Comparison of ENCODE assay signal across 23 cellular contexts in the genomic region with DNA sequence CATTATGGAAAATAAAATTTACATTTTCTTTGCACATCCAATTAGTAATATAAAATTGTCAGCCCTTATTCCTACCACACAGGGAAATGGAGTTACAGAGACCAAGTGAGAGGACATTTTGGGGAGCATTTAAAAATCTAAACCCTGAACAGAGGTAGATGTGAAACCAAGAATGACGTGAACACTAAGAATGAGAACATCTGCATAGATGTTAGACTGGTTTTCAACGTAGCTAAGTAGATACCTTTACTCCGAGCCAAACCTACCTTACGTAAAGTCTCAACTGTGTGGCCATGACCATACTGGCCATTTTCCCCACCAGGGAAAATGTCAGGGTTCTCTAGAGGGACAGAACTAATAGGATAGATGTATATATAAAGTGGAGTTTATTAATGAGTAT. TPM values are rescaled to one million over a fixed set of nuclear protein-coding genes. Genes with fewer than 3 reads are reported as not detected.
A peak's percentile ranks its signal among the peaks of the same experiment; 100 is the strongest.
DNase-seq lines count a peak whose midpoint lies in the region; ATAC-seq, FAIRE-seq and TF ChIP-seq lines count a peak whose summit lies in the region.
"Had no signal": no experiment of that assay in that cellular context is flagged by ENCODE, and none has a peak within 500 bp of the region (broad histone marks: within the 10 kb centered on the region; RNA-seq: fewer than 3 reads in every experiment).

No MANE protein-coding gene starts in this region.

- H3K36me3 Mint-ChIP-seq in activated naive CD4-positive, alpha-beta T cell treated with anti-CD3 and anti-CD28 coated beads for 36 hours (ENCODE audit: low read depth), result no peaks in the 10 kb centered on the region
- H3K36me3 Mint-ChIP-seq: CD8-positive, alpha-beta T cell had no signal

- H3K36me3 ChIP-seq in OCI-LY3 (replicated peaks; ENCODE audit: low read depth, low read length) (no peaks in the 10 kb centered on the region), GM12878 (ENCODE audit: control insufficient read depth in 2 of 2, insufficient read depth in 2 of 2, low read length in 1 of 2) (no peaks in the 10 kb centered on the region)
- H3K36me3 ChIP-seq: BLaER1 treated with 17β-estradiol and CSF1 and Interleukin-3, amounts not matched to agents 10 nM and 100 nM had no signal

- ATAC-seq in GM18867 (IDR thresholded peaks at IDR 0.05; ENCODE audit: unreplicated experiment) (peak; percentile 80), HG03439 (IDR thresholded peaks at IDR 0.05; ENCODE audit: unreplicated experiment) (peak; percentile 58), GM12878 (peak; percentile 64)
- ATAC-seq: A549; CD8-positive, alpha-beta T cell had no signal

- no peaks in the 10 kb centered on the region for H4K20me1 ChIP-seq in OCI-LY3 (ENCODE audit: insufficient read depth, low read length)
- H4K20me1 ChIP-seq in GM12878 (ENCODE audit: control insufficient read depth, insufficient read depth), result no peaks in the 10 kb centered on the region
- H4K20me1 ChIP-seq: BLaER1 treated with 17β-estradiol and CSF1 and Interleukin-3, amounts not matched to agents 10 nM and 100 nM had no signal

- H3K27me3 ChIP-seq in OCI-LY3 (ENCODE audit: low read depth, low read length), result peaks cover 2% of the 10 kb centered on the region; the same call in 1 of the 2 replicates
- no peaks in the 10 kb centered on the region for H3K27me3 ChIP-seq in GM12878 (replicated peaks in 1 of 2; ENCODE audit: control insufficient read depth in 2 of 2, insufficient read depth in 2 of 2, low read length in 1 of 2)
- H3K27me3 ChIP-seq: BLaER1 treated with 17β-estradiol and CSF1 and Interleukin-3, amounts not matched to agents 10 nM and 100 nM had no signal

- DNase-seq in GM12878 (ENCODE audit: low read depth, low spot score), result no peak
- DNase-seq in HUDEP-2 (lab: John Stamatoyannopoulos, UW; ENCODE audit: unreplicated experiment in 76 of 76), result no peak
- no peak for DNase-seq in caudate nucleus (lab: John Stamatoyannopoulos, UW)
- DNase-seq in activated naive CD4-positive, alpha-beta T cell treated with anti-CD3 and anti-CD28 coated beads for 36 hours, result no peak
- no peak for DNase-seq in mesenteric fat pad (ENCODE audit: low spot score)
- DNase-seq: AML-193; Caco-2; Calu3; CD4-positive, alpha-beta T cell; CD8-positive, alpha-beta T cell; DMS79 treated with DMSO at 0.1 percent for 48 hours; GF-D8 had no signal

- H2AFZ ChIP-seq in OCI-LY3 (ENCODE audit: low read depth, low read length), result 0 out of 2 replicates have a peak overlapping the region, but pooled peaks have one; percentile 4
- H2AFZ ChIP-seq in GM12878 (ENCODE audit: control insufficient read depth, low read depth, low read length), result no peak overlapping the region

- no peak overlapping the region for H3K27ac ChIP-seq in OCI-LY3 (ENCODE audit: low read length)
- H3K27ac ChIP-seq in GM12878 (ENCODE audit: control insufficient read depth, insufficient read depth), result no peak overlapping the region
- H3K27ac ChIP-seq in caudate nucleus (ENCODE audit: low read depth, low read length), result no peak overlapping the region
- H3K27ac ChIP-seq: A549; BLaER1 treated with 17β-estradiol and CSF1 and Interleukin-3, amounts not matched to agents 10 nM and 100 nM had no signal

- H3K4me3 ChIP-seq in OCI-LY3 (ENCODE audit: low read length), result no peak overlapping the region
- H3K4me3 ChIP-seq in GM12878, result no peak overlapping the region
- H3K4me3 ChIP-seq: A549; BLaER1 treated with 17β-estradiol and CSF1 and Interleukin-3, amounts not matched to agents 10 nM and 100 nM had no signal

- H3K4me1 ChIP-seq in OCI-LY3 (ENCODE audit: low read length), result peaks cover 10% of the 10 kb centered on the region
- no peaks in the 10 kb centered on the region for H3K4me1 ChIP-seq in GM12878 (ENCODE audit: control insufficient read depth, insufficient read depth, low read length)
- H3K4me1 ChIP-seq: A549; BLaER1 treated with 17β-estradiol and CSF1 and Interleukin-3, amounts not matched to agents 10 nM and 100 nM; Caco-2 had no signal

- H3K9ac ChIP-seq in OCI-LY3 (ENCODE audit: low read length) (no peak overlapping the region), GM12878 (ENCODE audit: control insufficient read depth, insufficient read depth, low read length) (no peak overlapping the region)
- H3K9ac ChIP-seq: BLaER1 treated with 17β-estradiol and CSF1 and Interleukin-3, amounts not matched to agents 10 nM and 100 nM had no signal

- TF ChIP-seq RAD21 in GM12878 (IDR thresholded peaks at IDR 0.05; ENCODE audit: insufficient read depth, low read depth, low read length), result no peak

- intact Hi-C loops in GM12878 (cut with micrococcal nuclease; ENCODE audit: unreplicated experiment), result no loop called here
- intact Hi-C loops in activated naive CD4-positive, alpha-beta T cell treated with anti-CD3 and anti-CD28 coated beads for 36 hours (cut with micrococcal nuclease), result no loop called here

- no TSS peak for BruUV-seq in GM12878 (replicated peaks; lab: Mats Ljungman, UMichigan)

- H3K79me2 ChIP-seq in OCI-LY3 (ENCODE audit: low read length) (no peaks in the 10 kb centered on the region), GM12878 (ENCODE audit: control insufficient read depth, insufficient read depth, low read length) (no peaks in the 10 kb centered on the region)

- no peaks in the 10 kb centered on the region for H3K9me3 ChIP-seq in OCI-LY3 (ENCODE audit: insufficient read depth, low read length)
- H3K9me3 ChIP-seq in GM12878 (replicated peaks; ENCODE audit: control insufficient read depth, insufficient read depth, low read length), result no peaks in the 10 kb centered on the region
- H3K9me3 ChIP-seq: A549; BLaER1 treated with 17β-estradiol and CSF1 and Interleukin-3, amounts not matched to agents 10 nM and 100 nM; Caco-2 had no signal

- FAIRE-seq in GM12878 (lab: Jason Lieb, UNC), result no peak
- FAIRE-seq: A549, D721Med, G401.6, GM12892, GM18507, GM19239 had no signal

- TF ChIP-seq EP300 in GM12878 (IDR thresholded peaks at IDR 0.05; ENCODE audit: borderline replicate concordance in 1 of 2, control insufficient read depth in 1 of 2, low read depth in 2 of 2, low read length in 2 of 2), result no peak

- SMC1A ChIA-PET in GM12878 (lab: Charles Lee; ENCODE audit: uncharacterized antibody, unreplicated experiment), result no interaction called here

- peaks cover 6% of the 10 kb centered on the region for H3K27me3 Mint-ChIP-seq in activated naive CD4-positive, alpha-beta T cell treated with anti-CD3 and anti-CD28 coated beads for 36 hours (ENCODE audit: low read depth)

- H3K4me1 Mint-ChIP-seq in activated naive CD4-positive, alpha-beta T cell treated with anti-CD3 and anti-CD28 coated beads for 36 hours (ENCODE audit: low read depth), result no peaks in the 10 kb centered on the region
- H3K4me1 Mint-ChIP-seq: B cell had no signal

- TF ChIP-seq CTCF in OCI-LY3 (IDR thresholded peaks at IDR 0.05; ENCODE audit: low read depth, low read length) (no peak), GM12878 (IDR thresholded peaks at IDR 0.05 in 2 of 3, conservative IDR thresholded peaks at IDR 0.05 in 1 of 3; ENCODE audit: control insufficient read depth in 2 of 3, extremely low read depth in 1 of 3, insufficient read depth in 1 of 3, low read depth in 3 of 3, low read length in 3 of 3) (no peak)

- RAD21 ChIA-PET in GM12878 (lab: Charles Lee; ENCODE audit: unreplicated experiment), result no interaction called here

- CTCF ChIA-PET in GM12878 (lab: Yijun Ruan, JAX), result no interaction called here
- CTCF ChIA-PET in activated naive CD4-positive, alpha-beta T cell treated with anti-CD3 and anti-CD28 coated beads for 36 hours (lab: Charles Lee), result no interaction called here

- POLR2A ChIA-PET in GM12878 (lab: Charles Lee), result no interaction called here

- H3K4me2 ChIP-seq in OCI-LY3 (ENCODE audit: low read length) (peak overlapping the region; percentile 33), GM12878 (ENCODE audit: control insufficient read depth, insufficient read depth) (no peak overlapping the region)
- H3K4me2 ChIP-seq: A549; BLaER1 treated with 17β-estradiol and CSF1 and Interleukin-3, amounts not matched to agents 10 nM and 100 nM had no signal

- TF ChIP-seq POLR2A in GM12878 (IDR thresholded peaks at IDR 0.05; ENCODE audit: low read depth, low read length), result no peak

- in situ Hi-C loops in GM12878 (cut with MboI), result no loop called here

- no peaks in the 10 kb centered on the region for H3K9me3 Mint-ChIP-seq in activated naive CD4-positive, alpha-beta T cell treated with anti-CD3 and anti-CD28 coated beads for 36 hours
- H3K9me3 Mint-ChIP-seq: CD8-positive, alpha-beta T cell had no signal

- H3K27ac Mint-ChIP-seq in activated naive CD4-positive, alpha-beta T cell treated with anti-CD3 and anti-CD28 coated beads for 36 hours, result no peak overlapping the region
- H3K27ac Mint-ChIP-seq: B cell; CD4-positive, alpha-beta T cell; CD8-positive, alpha-beta T cell had no signal

- WGBS in GM12878 (ENCODE audit: insufficient coverage, insufficient replicate concordance, low lambda C conversion rate, missing lambda C conversion rate), result 40% methylated on average over 4 of the region's 4 CpGs

- no peak overlapping the region for H3K4me3 Mint-ChIP-seq in activated naive CD4-positive, alpha-beta T cell treated with anti-CD3 and anti-CD28 coated beads for 36 hours
- H3K4me3 Mint-ChIP-seq: B cell; CD4-positive, alpha-beta T cell; CD8-positive, alpha-beta T cell had no signal

RNA-seq across cellular contexts. Expression of a gene that starts 51.4 kb away (rescaled TPM):
- total RNA-seq in GM12878 (2013; cell fraction: nucleolus; rRNA removed), result 0.06 TPM in 1 of 2 replicates, not detected in the other
- total RNA-seq in GM12878 (2014; rRNA removed) (0.23 TPM in 1 of 2 replicates, not detected in the other), GM12878 (2014; rRNA removed; fragmentation: Illumina TruSeq; extraction: Trizol) (not detected in 2 replicates), GM12878 (2021) (1.5 and 1.6 TPM in 2 replicates), mesenteric fat pad (4,139 TPM)
- not detected for polyA plus RNA-seq in GM12878 (2011; ENCODE audit: low read depth)
- polyA plus RNA-seq in GM12878 (2011; rRNA removed) (0.08 and 0.09 TPM in 2 replicates), GM12878 (2014; fragmentation: Illumina TruSeq; extraction: Trizol) (not detected in 2 replicates), GM12878 (2014; fragmentation: Nextera tagmentation; extraction: Ambion mirVana) (under 1 TPM; under 0.01 to 0.02 TPM), GM12878 (2014; rRNA removed) (0.03 TPM in 1 of 2 replicates, not detected in the other), GM12878 (2016; fragmentation: Nextera tagmentation; extraction: Ambion mirVana) (under 1 TPM; 0.55 to 0.64 TPM)
- polyA plus RNA-seq in GM12878 (2011; cell fraction: cytosol; rRNA removed), result 0.20 and 0.30 TPM in 2 replicates
- polyA plus RNA-seq in GM12878 (2011; cell fraction: nucleus; rRNA removed), result 0.16 and 0.19 TPM in 2 replicates
- 0.05 and 0.06 TPM in 2 replicates for polyA plus RNA-seq in GM12878 (2012)
- 0.73 and 0.77 TPM in 2 replicates for polyA minus RNA-seq in GM12878 (2011; rRNA and poly(A)+ RNA removed)
- polyA minus RNA-seq in GM12878 (2011; cell fraction: cytosol; rRNA and poly(A)+ RNA removed), result 1.2 and 1.5 TPM in 2 replicates
- polyA minus RNA-seq in GM12878 (2011; cell fraction: nucleus; rRNA and poly(A)+ RNA removed), result 0.73 and 1.7 TPM in 2 replicates
- under 1 TPM; 0.02 to 0.20 TPM for total RNA-seq in activated naive CD4-positive, alpha-beta T cell treated with anti-CD3 and anti-CD28 coated beads for 36 hours

Comparison
In these comparisons a context has a peak if more than half of its experiments do, and no peak if none do; other contexts are left out.
1. RNA of a gene that starts 51.4 kb away (total RNA-seq): 4,139 TPM in mesenteric fat pad (single experiment); 0.06 to 1.6 TPM in GM12878 and 0.02 to 0.20 TPM in activated naive CD4-positive, alpha-beta T cell treated with anti-CD3 and anti-CD28 coated beads for 36 hours; every median in the first group is over 1,000 times any median in the second.
2. Peak in every context shown above with its lines, with median percentiles within 50 percentile points of each other: ATAC-seq.